8 cellular contexts compared by ENCODE assay signal in the genomic region with DNA sequence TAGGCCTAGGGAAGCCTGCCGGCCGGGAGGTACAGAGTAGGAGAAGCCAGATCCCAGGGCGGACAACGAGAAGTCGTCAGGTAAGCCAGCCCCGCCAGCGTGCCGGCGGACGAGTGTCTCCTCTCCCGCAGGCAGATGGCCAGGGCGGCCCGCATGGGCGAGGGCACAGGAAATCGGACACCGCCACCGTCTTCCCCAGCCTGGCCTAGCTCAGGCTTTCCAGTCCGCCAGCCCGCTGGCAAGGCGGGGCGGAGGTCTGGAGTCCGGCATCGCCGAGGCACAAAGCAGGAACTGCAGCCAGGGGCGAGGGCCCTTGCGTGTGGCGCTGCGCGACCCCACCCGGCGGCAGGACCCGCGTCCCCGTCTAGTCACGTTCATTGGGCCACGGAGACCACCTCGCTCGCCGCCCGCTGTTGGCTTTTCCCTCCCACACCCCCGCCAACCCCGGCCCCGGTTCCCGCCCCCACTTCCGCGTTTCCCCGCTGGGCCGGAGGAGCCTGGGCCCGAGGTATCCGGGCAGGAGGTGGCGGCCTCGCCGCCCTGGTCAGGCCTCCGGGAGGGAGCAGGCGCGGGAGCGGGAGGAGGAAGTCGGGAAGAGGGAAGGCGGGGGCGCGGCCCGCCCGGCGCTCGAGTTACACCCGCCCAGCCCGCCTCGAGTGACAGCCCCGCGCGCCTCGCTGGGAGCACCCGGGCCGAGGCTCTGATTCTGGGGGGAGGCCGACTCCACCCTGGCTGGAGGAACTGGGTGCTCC. TPM values are rescaled to one million over a fixed set of nuclear protein-coding genes. Genes with fewer than 3 reads are reported as not detected.
A peak's percentile ranks its signal among the peaks of the same experiment; 100 is the strongest.
DNase-seq lines count a peak whose midpoint lies in the region; ATAC-seq, FAIRE-seq and TF ChIP-seq lines count a peak whose summit lies in the region.

A gene (plus strand): TSS at position 655 of the 752 bp plus-strand sequence. CDS start 39,727 bp downstream, outside the sequence.

- POLR2A ChIA-PET in activated naive CD8-positive, alpha-beta T cell treated with anti-CD3 and anti-CD28 coated beads, Interleukin-2, amount 10 ng/mL, durations not matched to agents 7 days and 5 days (lab: Charles Lee): interaction anchor here (0.8 to 2.3 kb wide), 4 partner anchors 16 to 101 kb away, joined by 3 to 10 read pairs (median 6); no protein-coding TSS in a partner anchor

- 0% methylated on average over 52 to 75 of the region's 75 CpGs for WGBS in pancreas, 2 donors
- WGBS in tibial nerve, 2 donors: 0% methylated on average over 53 to 57 of the region's 75 CpGs

- H3K9me3 Mint-ChIP-seq in activated naive CD8-positive, alpha-beta T cell treated with anti-CD3 and anti-CD28 coated beads, Interleukin-2, amount 10 ng/mL, durations not matched to agents 7 days and 5 days: no peaks in the 10 kb centered on the region

- peak within 1 kb of the TSS; percentile 95 for H3K27ac Mint-ChIP-seq in activated naive CD8-positive, alpha-beta T cell treated with anti-CD3 and anti-CD28 coated beads, Interleukin-2, amount 10 ng/mL, durations not matched to agents 7 days and 5 days

- H3K9me2 ChIP-seq in SU-DHL-6 (replicated peaks; ENCODE audit: insufficient read depth, low read length): no peaks in the 10 kb centered on the region

- ATAC-seq in GM21786 (IDR thresholded peaks at IDR 0.05; ENCODE audit: unreplicated experiment): peak; percentile 38
- peak; percentile 78 for ATAC-seq in activated naive CD8-positive, alpha-beta T cell treated with anti-CD3 and anti-CD28 coated beads, Interleukin-2, amount 10 ng/mL, durations not matched to agents 7 days and 5 days (ENCODE audit: low read depth)
- peak; percentile 99 for ATAC-seq in Right ventricle myocardium inferior
- ATAC-seq in pancreas: peak; percentile 94 to 98 (median 96)

- no peaks in the 10 kb centered on the region for H3K79me2 ChIP-seq in SU-DHL-6 (ENCODE audit: insufficient read depth, low read length)

- peak; percentile 70 to 90 for TF ChIP-seq POLR2A in tibial nerve (IDR thresholded peaks at IDR 0.05)

- H3F3A ChIP-seq in SU-DHL-6 (ENCODE audit: insufficient read depth): no peaks in the 10 kb centered on the region

- peak within 1 kb of the TSS; percentile 62 for H3K9ac ChIP-seq in SU-DHL-6 (ENCODE audit: low read length)

- H4K20me1 ChIP-seq in SU-DHL-6 (ENCODE audit: low read depth, low read length): no peaks in the 10 kb centered on the region

- FAIRE-seq in pancreas (lab: Jason Lieb, UNC): no peak

- H3K36me3 ChIP-seq in SU-DHL-6 (ENCODE audit: low read length): no peaks in the 10 kb centered on the region
- H3K36me3 ChIP-seq in pancreas: no peaks in the 10 kb centered on the region
- no peaks in the 10 kb centered on the region for H3K36me3 ChIP-seq in tibial nerve

- peaks cover 3% of the 10 kb centered on the region for H3K27me3 Mint-ChIP-seq in activated naive CD8-positive, alpha-beta T cell treated with anti-CD3 and anti-CD28 coated beads, Interleukin-2, amount 10 ng/mL, durations not matched to agents 7 days and 5 days

- peak in 1 of 2 donors; percentile 96 for TF ChIP-seq EP300 in tibial nerve (IDR thresholded peaks at IDR 0.05)

- peaks cover 25% of the 10 kb centered on the region for H3K36me3 Mint-ChIP-seq in activated naive CD8-positive, alpha-beta T cell treated with anti-CD3 and anti-CD28 coated beads, Interleukin-2, amount 10 ng/mL, durations not matched to agents 7 days and 5 days

- peak within 1 kb of the TSS; percentile 99 for H3K4me3 Mint-ChIP-seq in activated naive CD8-positive, alpha-beta T cell treated with anti-CD3 and anti-CD28 coated beads, Interleukin-2, amount 10 ng/mL, durations not matched to agents 7 days and 5 days

- H3K4me3 ChIP-seq in SU-DHL-6 (ENCODE audit: insufficient read depth, low read length, poor library complexity, severe bottlenecking) (peak within 1 kb of the TSS; percentile 46), pancreas (peak within 1 kb of the TSS; percentile 55 to 75 (median 64)), tibial nerve (peak within 1 kb of the TSS; percentile 60 to 78 (median 72))

- H3K9me3 ChIP-seq in SU-DHL-6 (ENCODE audit: insufficient read depth, low read length): no peaks in the 10 kb centered on the region
- H3K9me3 ChIP-seq in pancreas: no peaks in the 10 kb centered on the region
- H3K9me3 ChIP-seq in tibial nerve: no peaks in the 10 kb centered on the region

- H3K27ac ChIP-seq in SU-DHL-6 (ENCODE audit: low read depth, low read length) (no peak within 1 kb of the TSS), pancreas (peak within 1 kb of the TSS; percentile 96 to 100 (median 100)), tibial nerve (peak within 1 kb of the TSS; percentile 89 to 99 (median 97))

- intact Hi-C loops in Right ventricle myocardium inferior (cut with DNase I): loop anchor here (1.0 to 10.0 kb wide), 6 partner anchors 36 to 151 kb away; no protein-coding TSS in a partner anchor
- intact Hi-C loops in pancreas (cut with DNase I): no loop called here

- peaks cover 7 to 21% (median 8%) of the 10 kb centered on the region in 3 donors for H3K4me1 ChIP-seq in pancreas
- peaks cover 0 to 40% (median 19%) of the 10 kb centered on the region in 4 donors for H3K4me1 ChIP-seq in tibial nerve

- no peak for TF ChIP-seq CTCF in SU-DHL-6 (IDR thresholded peaks at IDR 0.05; ENCODE audit: insufficient read depth, low read length, poor library complexity, severe bottlenecking)
- TF ChIP-seq CTCF in pancreas (IDR thresholded peaks at IDR 0.05): no peak
- peak in 2 of 5 experiments; percentile 5 to 22 for TF ChIP-seq CTCF in tibial nerve (IDR thresholded peaks at IDR 0.05)

- H3K4me2 ChIP-seq in SU-DHL-6 (ENCODE audit: low read depth, low read length, poor library complexity, severe bottlenecking): peak within 1 kb of the TSS; percentile 56

- peaks cover 30% of the 10 kb centered on the region for H3K4me1 Mint-ChIP-seq in activated naive CD8-positive, alpha-beta T cell treated with anti-CD3 and anti-CD28 coated beads, Interleukin-2, amount 10 ng/mL, durations not matched to agents 7 days and 5 days

- H3K27me3 ChIP-seq in SU-DHL-6 (ENCODE audit: low read length) (no peaks in the 10 kb centered on the region), pancreas (no peaks in the 10 kb centered on the region), tibial nerve (no peaks in the 10 kb centered on the region)

- DNase-seq in ELR (ENCODE audit: low read depth) (peak; percentile 92), Kasumi-1 (lab: John Stamatoyannopoulos, UW) (peak; percentile 80 to 84), Right ventricle myocardium inferior (ENCODE audit: missing footprints) (peak; percentile 97), pancreas (peak; percentile 92 to 97 (median 94)), tibial nerve (ENCODE audit: low spot score in 2 of 2) (peak; percentile 85 to 88)
- DNase-seq in activated naive CD8-positive, alpha-beta T cell treated with anti-CD3 and anti-CD28 coated beads, Interleukin-2, amount 10 ng/mL, durations not matched to agents 7 days and 5 days: peak; percentile 77

- H2AFZ ChIP-seq in SU-DHL-6 (ENCODE audit: low read depth, low read length, severe bottlenecking): peak within 1 kb of the TSS; percentile 86

RNA-seq across cellular contexts. Expression of the gene that starts here (rescaled TPM):
- 10 to 100 TPM; 16.8 to 19.8 TPM for total RNA-seq in activated naive CD8-positive, alpha-beta T cell treated with anti-CD3 and anti-CD28 coated beads, Interleukin-2, amount 10 ng/mL, durations not matched to agents 7 days and 5 days
- total RNA-seq in Right ventricle myocardium inferior: 18.7 TPM
- total RNA-seq in pancreas: 10 to 100 TPM in 4 of 6 donors, 1 to 10 TPM in 2; 7.9 to 17.7 (median 12.9) TPM
- polyA plus RNA-seq in pancreas: 1 to 10 TPM; 2.8 to 7.4 TPM
- total RNA-seq in tibial nerve: 10 to 100 TPM; 72.4 to 89.2 (median 79.6) TPM

Comparison
In these comparisons a context has a peak if more than half of its experiments do, and no peak if none do; other contexts are left out.
1. ATAC-seq: peak in every context shown above with its lines; median percentile 99 in Right ventricle myocardium inferior; 96 in pancreas; 78 in activated naive CD8-positive, alpha-beta T cell treated with anti-CD3 and anti-CD28 coated beads, Interleukin-2, amount 10 ng/mL, durations not matched to agents 7 days and 5 days; 38 in GM21786.